1 cellular context compared by ENCODE assay signal in the genomic region with DNA sequence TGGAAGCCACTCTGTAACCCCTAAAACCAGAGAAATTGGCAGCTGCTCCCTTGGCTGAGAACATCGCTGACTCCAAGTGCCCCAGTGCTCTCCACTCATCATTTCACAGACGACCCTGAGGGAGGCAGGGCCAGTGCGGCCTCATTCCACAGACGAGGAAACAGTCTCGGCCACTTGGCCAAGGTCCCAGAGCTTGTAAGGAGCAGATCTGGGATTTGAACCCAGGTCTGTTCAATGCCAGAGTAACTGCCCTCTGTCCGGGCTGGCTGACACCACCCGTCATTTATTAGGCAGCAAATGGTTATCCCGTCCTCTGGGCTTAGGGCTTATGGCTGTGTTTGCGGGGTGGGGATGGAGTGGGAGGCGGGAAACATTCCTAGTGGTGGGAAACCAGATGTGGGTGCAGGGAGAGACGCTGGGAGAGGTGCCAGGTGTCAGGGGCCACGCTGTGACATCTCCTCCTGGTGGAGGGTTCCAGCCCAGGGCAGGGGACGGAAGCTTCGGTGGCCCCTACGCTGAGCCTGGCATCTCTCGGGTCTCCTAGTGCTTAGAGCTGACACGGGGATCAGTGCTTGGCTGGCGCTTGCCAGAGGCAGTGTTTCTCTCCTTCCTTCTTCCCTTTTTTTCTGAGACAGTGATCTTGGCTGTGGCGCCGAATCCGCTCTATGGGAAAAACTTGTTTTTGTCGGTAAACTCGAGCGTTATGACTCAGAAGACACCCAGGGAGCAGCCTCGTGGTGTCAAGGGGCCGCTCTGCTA.
TF ChIP-seq lines count a peak whose summit lies in the region.

No MANE protein-coding gene starts in this region.

TF ChIP-seq in HCT116, 20 proteins besides CTCF, POLR2A, EP300 and RAD21:
- TF ChIP-seq SP1 (IDR thresholded peaks at IDR 0.05; ENCODE audit: low read depth) (0 out of 2 replicates have a peak, but pooled peaks have one; percentile 37), JUND (IDR thresholded peaks at IDR 0.05) (no peak), TCF7L2 (IDR thresholded peaks at IDR 0.05; ENCODE audit: borderline replicate concordance, extremely low read depth, insufficient read depth, insufficient read length) (peak; percentile 86), EGR1 (IDR thresholded peaks at IDR 0.05; ENCODE audit: low read depth) (no peak)
- TF ChIP-seq, protein P1, sequence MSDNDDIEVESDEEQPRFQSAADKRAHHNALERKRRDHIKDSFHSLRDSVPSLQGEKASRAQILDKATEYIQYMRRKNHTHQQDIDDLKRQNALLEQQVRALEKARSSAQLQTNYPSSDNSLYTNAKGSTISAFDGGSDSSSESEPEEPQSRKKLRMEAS (IDR thresholded peaks at IDR 0.05): peak; percentile 56; the same call in 1 of the 2 replicates
